ENCODE assay signal across 1 cellular context in genomic region chr9:18684608-18685317, GRCh38.
TF ChIP-seq lines count a peak whose summit lies in the region.

No MANE protein-coding gene starts in this region.

TF ChIP-seq in liver, 16 proteins besides CTCF, POLR2A, EP300 and RAD21 (continued from another document):
- peak; percentile 40 for TF ChIP-seq REST (IDR thresholded peaks at IDR 0.05)
- TF ChIP-seq ZBTB33 (IDR thresholded peaks at IDR 0.05), result peak; percentile 34
- TF ChIP-seq SP1 (IDR thresholded peaks at IDR 0.05), result peak; percentile 73
- peak; percentile 83 for TF ChIP-seq MAX (IDR thresholded peaks at IDR 0.05)
- peak; percentile 82 to 93 for TF ChIP-seq RXRA (IDR thresholded peaks at IDR 0.05)
- TF ChIP-seq FOXA1 (IDR thresholded peaks at IDR 0.05), result peak; percentile 20
- TF ChIP-seq YY1 (IDR thresholded peaks at IDR 0.05), result peak; percentile 77
- peak; percentile 86 for TF ChIP-seq NR2F2 (IDR thresholded peaks at IDR 0.05)
- peak; percentile 91 to 92 for TF ChIP-seq HNF4A (conservative IDR thresholded peaks at IDR 0.05)
- TF ChIP-seq TAF1 (conservative IDR thresholded peaks at IDR 0.05), result no peak
- TF ChIP-seq FOXA2 (IDR thresholded peaks at IDR 0.05), result peak; percentile 50
- peak; percentile 56 to 74 for TF ChIP-seq JUND (IDR thresholded peaks at IDR 0.05)
- peak in 1 of 2 donors; percentile 56 for TF ChIP-seq GABPA (IDR thresholded peaks at IDR 0.05 in 1 of 2, conservative IDR thresholded peaks at IDR 0.05 in 1 of 2)
- peak in 1 of 2 donors; percentile 21 for TF ChIP-seq EGR1 (IDR thresholded peaks at IDR 0.05; ENCODE audit: low read depth in 2 of 2)
